23 cellular contexts compared by ENCODE assay signal in the genomic region with DNA sequence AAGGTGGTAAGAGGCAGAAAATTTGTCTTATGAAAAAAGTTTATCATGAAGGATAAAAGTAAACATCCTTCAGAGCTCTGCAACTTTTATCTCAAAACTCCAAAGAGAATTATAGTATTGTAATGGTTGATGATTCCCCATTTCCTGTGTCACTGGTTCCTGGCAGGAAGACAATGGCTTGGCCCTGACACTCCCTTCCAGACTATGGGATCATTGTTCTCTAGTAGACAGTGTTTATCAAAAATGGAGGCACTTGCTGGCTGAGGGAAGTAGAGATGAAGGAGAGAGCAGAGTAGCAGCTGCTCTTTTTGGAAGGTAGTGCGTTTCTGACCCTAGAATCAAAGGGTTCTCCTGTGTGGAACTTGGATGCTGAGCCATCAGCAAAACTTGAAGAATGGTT.
DNase-seq lines count a peak whose midpoint lies in the region; ATAC-seq and TF ChIP-seq lines count a peak whose summit lies in the region.
"Had no signal": no experiment of that assay in that cellular context is flagged by ENCODE, and none has a peak within 500 bp of the region (broad histone marks: within the 10 kb centered on the region; RNA-seq: fewer than 3 reads in every experiment).

No MANE protein-coding gene starts in this region.

- intact Hi-C loops in Calu3 (cut with micrococcal nuclease; ENCODE audit: unreplicated experiment) (no loop called here), mammary epithelial cell (cut with micrococcal nuclease) (no loop called here), posterior cingulate gyrus (cut with DNase I) (loop anchor here (5.0 kb wide), 1 partner anchor 147 kb away; a partner anchor contains a TSS)
- intact Hi-C loops in activated naive CD4-positive, alpha-beta T cell treated with anti-CD3 and anti-CD28 coated beads for 36 hours (cut with micrococcal nuclease) = no loop called here

- no peaks in the 10 kb centered on the region for H3K36me3 Mint-ChIP-seq in Calu3 (ENCODE audit: insufficient read depth, unreplicated experiment)
- H3K36me3 Mint-ChIP-seq in activated naive CD4-positive, alpha-beta T cell treated with anti-CD3 and anti-CD28 coated beads for 36 hours (ENCODE audit: low read depth) = no peaks in the 10 kb centered on the region
- H3K36me3 Mint-ChIP-seq: brain, immature natural killer cell, memory B cell had no signal

- no peaks in the 10 kb centered on the region for H3K27me3 ChIP-seq in mammary epithelial cell (ENCODE audit: insufficient read depth, low read length)
- H3K27me3 ChIP-seq: upper lobe of right lung had no signal

- ATAC-seq in HG03521 (IDR thresholded peaks at IDR 0.05; ENCODE audit: unreplicated experiment) = no peak
- ATAC-seq: upper lobe of right lung had no signal

- WGBS in mammary epithelial cell (ENCODE audit: low coverage, missing lambda C conversion rate) = no CpG with 5 or more reads among the region's 1 CpG

- no peaks in the 10 kb centered on the region for H3K36me3 ChIP-seq in mammary epithelial cell (ENCODE audit: insufficient read depth, low read length)
- H3K36me3 ChIP-seq: HAP-1, upper lobe of right lung had no signal

- no peaks in the 10 kb centered on the region for H3K27me3 Mint-ChIP-seq in Calu3 (ENCODE audit: unreplicated experiment)
- peaks cover 9% of the 10 kb centered on the region for H3K27me3 Mint-ChIP-seq in activated naive CD4-positive, alpha-beta T cell treated with anti-CD3 and anti-CD28 coated beads for 36 hours (ENCODE audit: low read depth)

- CTCF ChIA-PET in Calu3 (lab: Charles Lee) = interaction anchor here (0.5 to 1.2 kb wide), 2 partner anchors 12 to 324 kb away, joined by 4 to 5 read pairs; no protein-coding TSS in a partner anchor
- CTCF ChIA-PET in mammary epithelial cell (lab: Charles Lee; ENCODE audit: low non-redundant PET) = no interaction called here
- CTCF ChIA-PET in activated naive CD4-positive, alpha-beta T cell treated with anti-CD3 and anti-CD28 coated beads for 36 hours (lab: Charles Lee) = no interaction called here

- peaks cover 9% of the 10 kb centered on the region for H3K4me1 ChIP-seq in mammary epithelial cell (ENCODE audit: insufficient read depth, low read length)
- H3K4me1 ChIP-seq: HAP-1, upper lobe of right lung had no signal

- H3K4me2 ChIP-seq in mammary epithelial cell (ENCODE audit: insufficient read depth, low read depth, low read length) = peak overlapping the region; percentile 39

- dilution Hi-C loops in mammary epithelial cell (cut with HindIII; ENCODE audit: low sequenced_read_pairs) = no loop called here

- no TSS peak for BruUV-seq in Calu3 (replicated peaks; lab: Mats Ljungman, UMichigan)
- no TSS peak for BruUV-seq in mammary epithelial cell (replicated peaks; lab: Mats Ljungman, UMichigan)

- no peak for TF ChIP-seq CTCF in Calu3 (IDR thresholded peaks at IDR 0.05; ENCODE audit: unreplicated experiment)
- TF ChIP-seq CTCF in mammary epithelial cell (conservative IDR thresholded peaks at IDR 0.05 in 1 of 2, IDR thresholded peaks at IDR 0.05 in 1 of 2; ENCODE audit: extremely low read depth in 1 of 2, insufficient read depth in 1 of 2, low read depth in 1 of 2, low read length in 2 of 2) = no peak

- H4K20me1 ChIP-seq in mammary epithelial cell (ENCODE audit: insufficient read depth, low read length) = no peaks in the 10 kb centered on the region

- H3K4me1 Mint-ChIP-seq in Calu3 (ENCODE audit: low read depth, unreplicated experiment) = peaks cover 21% of the 10 kb centered on the region
- no peaks in the 10 kb centered on the region for H3K4me1 Mint-ChIP-seq in activated naive CD4-positive, alpha-beta T cell treated with anti-CD3 and anti-CD28 coated beads for 36 hours (ENCODE audit: low read depth)
- H3K4me1 Mint-ChIP-seq: activated CD4-positive, alpha-beta memory T cell treated with anti-CD3 and anti-CD28 coated beads, Interleukin-2, amount 10 ng/mL, durations not matched to agents 7 days and 5 days; activated naive CD4-positive, alpha-beta T cell treated with anti-CD3 and anti-CD28 coated beads, Interleukin-2, amount 50 U/mL, for 24 hours; immature natural killer cell; memory B cell; nephron progenitor cell had no signal

- H3K79me2 ChIP-seq in mammary epithelial cell (ENCODE audit: insufficient read depth, low read length) = no peaks in the 10 kb centered on the region

- H3K9ac ChIP-seq in mammary epithelial cell (ENCODE audit: insufficient read depth, low read length) = no peak overlapping the region

- peaks cover 5% of the 10 kb centered on the region for H3K9me3 Mint-ChIP-seq in Calu3 (ENCODE audit: low read depth, unreplicated experiment)
- H3K9me3 Mint-ChIP-seq in activated naive CD4-positive, alpha-beta T cell treated with anti-CD3 and anti-CD28 coated beads for 36 hours = no peaks in the 10 kb centered on the region
- H3K9me3 Mint-ChIP-seq: activated naive CD4-positive, alpha-beta T cell treated with anti-CD3 and anti-CD28 coated beads, Interleukin-2, amount 50 U/mL, for 24 hours; activated T-cell treated with anti-CD3 and anti-CD28 coated beads, Interleukin-2, amount 50 U/mL, for 24 hours; immature natural killer cell; nephron progenitor cell had no signal

- no peak overlapping the region for H3K27ac ChIP-seq in mammary epithelial cell (ENCODE audit: insufficient read depth, low read depth, low read length)
- H3K27ac ChIP-seq: upper lobe of right lung, VCaP had no signal

- no peak overlapping the region for H3K27ac Mint-ChIP-seq in Calu3 (ENCODE audit: unreplicated experiment)
- H3K27ac Mint-ChIP-seq in activated naive CD4-positive, alpha-beta T cell treated with anti-CD3 and anti-CD28 coated beads for 36 hours = no peak overlapping the region
- H3K27ac Mint-ChIP-seq: activated CD4-positive, alpha-beta memory T cell treated with anti-CD3 and anti-CD28 coated beads, Interleukin-2, amount 10 ng/mL, durations not matched to agents 7 days and 5 days; activated naive CD4-positive, alpha-beta T cell treated with anti-CD3 and anti-CD28 coated beads, Interleukin-2, amount 50 U/mL, for 24 hours; activated T-cell treated with anti-CD3 and anti-CD28 coated beads, Interleukin-2, amount 50 U/mL, for 24 hours; immature natural killer cell; memory B cell; nephron progenitor cell; stimulated activated naive CD8-positive, alpha-beta T cell treated with anti-CD3 and anti-CD28 coated beads, Interleukin-15, Interleukin-2, amounts not matched to agents 100 ng/mL and 50 ng/mL, for 24 hours had no signal

- H2AFZ ChIP-seq in mammary epithelial cell (ENCODE audit: low read depth, low read length) = peak overlapping the region; percentile 86

- in situ Hi-C loops in mammary epithelial cell (cut with MboI; ENCODE audit: low sequenced_read_pairs in 2 of 2) = no loop called here

- H3K4me3 Mint-ChIP-seq in Calu3 (ENCODE audit: low read depth, unreplicated experiment) = no peak overlapping the region
- no peak overlapping the region for H3K4me3 Mint-ChIP-seq in activated naive CD4-positive, alpha-beta T cell treated with anti-CD3 and anti-CD28 coated beads for 36 hours
- H3K4me3 Mint-ChIP-seq: activated CD4-positive, alpha-beta memory T cell treated with anti-CD3 and anti-CD28 coated beads, Interleukin-2, amount 10 ng/mL, durations not matched to agents 7 days and 5 days; activated naive CD4-positive, alpha-beta T cell treated with anti-CD3 and anti-CD28 coated beads, Interleukin-2, amount 50 U/mL, for 24 hours; activated T-cell treated with anti-CD3 and anti-CD28 coated beads, Interleukin-2, amount 50 U/mL, for 24 hours; brain; immature natural killer cell; memory B cell; nephron progenitor cell; stimulated activated naive CD8-positive, alpha-beta T cell treated with anti-CD3 and anti-CD28 coated beads, Interleukin-15, Interleukin-2, amounts not matched to agents 100 ng/mL and 50 ng/mL, for 24 hours had no signal

- DNase-seq in Calu3 = peak; percentile 22
- no peak for DNase-seq in mammary epithelial cell
- peak; percentile 80 for DNase-seq in inferior parietal cortex (ENCODE audit: extremely low spot score)
- DNase-seq in posterior cingulate gyrus = peak in 6 of 10 donors; percentile 24 to 88 (median 54)
- DNase-seq in GDM1 (lab: John Stamatoyannopoulos, UW) = no peak
- no peak for DNase-seq in activated naive CD4-positive, alpha-beta T cell treated with anti-CD3 and anti-CD28 coated beads for 36 hours
- DNase-seq: activated CD4-positive, alpha-beta memory T cell treated with anti-CD3 and anti-CD28 coated beads, Interleukin-2, amount 10 ng/mL, durations not matched to agents 7 days and 5 days; activated T-cell treated with anti-CD3 and anti-CD28 coated beads, Interleukin-2, amount 50 U/mL, for 24 hours; immature natural killer cell; MV-4-11; NCI-H2029 treated with DMSO at 0.1 percent for 48 hours; NCI-H446 treated with DMSO at 0.1 percent for 48 hours; nephron progenitor cell; SHP77 treated with DMSO at 0.1 percent for 48 hours; T-helper 1 cell; upper lobe of right lung had no signal

- no peaks in the 10 kb centered on the region for H3K9me3 ChIP-seq in mammary epithelial cell (replicated peaks; ENCODE audit: insufficient read depth, low read length)
- H3K9me3 ChIP-seq: HAP-1, upper lobe of right lung had no signal

- H3K4me3 ChIP-seq in mammary epithelial cell (replicated peaks in 1 of 3; ENCODE audit: insufficient read depth in 1 of 3, low read depth in 2 of 3, low read length in 3 of 3) = no peak overlapping the region
- H3K4me3 ChIP-seq: HAP-1, upper lobe of right lung had no signal

Comparison
In these comparisons a context has a peak if more than half of its experiments do, and no peak if none do; other contexts are left out.
1. DNase-seq: peak in Calu3 (single experiment), inferior parietal cortex (single experiment) and posterior cingulate gyrus (6 of 10); none in mammary epithelial cell (single experiment), GDM1 (single experiment) and activated naive CD4-positive, alpha-beta T cell treated with anti-CD3 and anti-CD28 coated beads for 36 hours (single experiment).